In genomic region chrX:56766554-56767412, GRCh38 we compare ENCODE assay signal across 10 cellular contexts. TPM values are rescaled to one million over a fixed set of nuclear protein-coding genes. Genes with fewer than 3 reads are reported as not detected.
DNase-seq lines count a peak whose midpoint lies in the region; ATAC-seq and TF ChIP-seq lines count a peak whose summit lies in the region.
"Had no signal": no experiment of that assay in that cellular context is flagged by ENCODE, and none has a peak within 500 bp of the region (broad histone marks: within the 10 kb centered on the region; RNA-seq: fewer than 3 reads in every experiment).

No MANE protein-coding gene starts in this region.

- peak overlapping the region in 6 of 8 donors; percentile 16 to 93 (median 80) for H3K27ac ChIP-seq in spleen

- no peaks in the 10 kb centered on the region for H3K27me3 Mint-ChIP-seq in activated CD4-positive, alpha-beta T cell treated with anti-CD3 and anti-CD28 coated beads for 36 hours
- H3K27me3 Mint-ChIP-seq in activated CD4-positive, alpha-beta memory T cell treated with anti-CD3 and anti-CD28 coated beads for 36 hours = no peaks in the 10 kb centered on the region

- H3K36me3 ChIP-seq in spleen = peaks cover 0 to 9% (median 2%) of the 10 kb centered on the region in 6 donors

- ATAC-seq in activated CD4-positive, alpha-beta T cell treated with anti-CD3 and anti-CD28 coated beads for 36 hours = no peak
- ATAC-seq in HG02588 (IDR thresholded peaks at IDR 0.05; ENCODE audit: unreplicated experiment) = no peak
- no peak for ATAC-seq in HG03520 (IDR thresholded peaks at IDR 0.05; ENCODE audit: unreplicated experiment)

- 55 to 94% (median 80%) methylated on average over 9 to 23 of the region's 23 CpGs for WGBS in spleen, 5 donors

- CTCF ChIA-PET in activated CD4-positive, alpha-beta T cell treated with anti-CD3 and anti-CD28 coated beads for 36 hours (lab: Charles Lee) = no interaction called here
- CTCF ChIA-PET in activated CD4-positive, alpha-beta memory T cell treated with anti-CD3 and anti-CD28 coated beads for 36 hours (lab: Charles Lee) = no interaction called here

- H3K4me3 ChIP-seq in fibroblast of pulmonary artery (replicated peaks; ENCODE audit: low read depth, low read length) (no peak overlapping the region), spleen (peak overlapping the region in 5 of 8 donors; percentile 30 to 82 (median 51))

- peaks cover 32 to 53% (median 45%) of the 10 kb centered on the region in 6 donors for H3K4me1 ChIP-seq in spleen

- intact Hi-C loops in activated CD4-positive, alpha-beta T cell treated with anti-CD3 and anti-CD28 coated beads for 36 hours (cut with DNase I, micrococcal nuclease) = no loop called here
- intact Hi-C loops in activated CD4-positive, alpha-beta memory T cell treated with anti-CD3 and anti-CD28 coated beads for 36 hours (cut with micrococcal nuclease) = loop anchor here (10.0 kb wide), 4 partner anchors 208 to 1148 kb away; partner anchors contain the start of genes FAAH2 and ZXDA
- intact Hi-C loops in spleen (cut with DNase I; ENCODE audit: low total_unique reads) = no loop called here

- no peak for TF ChIP-seq POLR2A in spleen (IDR thresholded peaks at IDR 0.05)

- POLR2A ChIA-PET in activated CD4-positive, alpha-beta T cell treated with anti-CD3 and anti-CD28 coated beads for 36 hours (lab: Charles Lee) = no interaction called here
- POLR2A ChIA-PET in activated CD4-positive, alpha-beta memory T cell treated with anti-CD3 and anti-CD28 coated beads for 36 hours (lab: Charles Lee) = no interaction called here

- no peak for DNase-seq in activated CD4-positive, alpha-beta T cell treated with anti-CD3 and anti-CD28 coated beads for 36 hours
- DNase-seq in activated CD4-positive, alpha-beta T cell treated with anti-CD3 and anti-CD28 coated beads for 4 hours = no peak
- no peak for DNase-seq in activated CD4-positive, alpha-beta memory T cell treated with anti-CD3 and anti-CD28 coated beads for 36 hours
- DNase-seq in fibroblast of pulmonary artery (ENCODE audit: low read depth) (peak; percentile 64), spleen (peak; percentile 80), medulla oblongata (ENCODE audit: extremely low spot score) (no peak)
- DNase-seq: activated CD4-positive, alpha-beta T cell treated with anti-CD3 and anti-CD28 coated beads, Interleukin-2, amount 50 U/mL, for 48 hours; NCI-H446 treated with DMSO at 0.1 percent for 48 hours had no signal

- peak overlapping the region; percentile 99 for H3K27ac Mint-ChIP-seq in activated CD4-positive, alpha-beta T cell treated with anti-CD3 and anti-CD28 coated beads for 36 hours
- H3K27ac Mint-ChIP-seq in activated CD4-positive, alpha-beta memory T cell treated with anti-CD3 and anti-CD28 coated beads for 36 hours = peak overlapping the region; percentile 90

- H3K9me3 Mint-ChIP-seq in activated CD4-positive, alpha-beta T cell treated with anti-CD3 and anti-CD28 coated beads for 36 hours (ENCODE audit: low read depth) = no peaks in the 10 kb centered on the region
- H3K9me3 Mint-ChIP-seq in activated CD4-positive, alpha-beta memory T cell treated with anti-CD3 and anti-CD28 coated beads for 36 hours = no peaks in the 10 kb centered on the region

- no peak overlapping the region for H3K4me3 Mint-ChIP-seq in activated CD4-positive, alpha-beta T cell treated with anti-CD3 and anti-CD28 coated beads for 36 hours
- no peak overlapping the region for H3K4me3 Mint-ChIP-seq in activated CD4-positive, alpha-beta memory T cell treated with anti-CD3 and anti-CD28 coated beads for 36 hours

- TF ChIP-seq CTCF in fibroblast of pulmonary artery (IDR thresholded peaks at IDR 0.05; ENCODE audit: low read length, missing control alignments) = peak; percentile 11
- TF ChIP-seq CTCF in spleen (IDR thresholded peaks at IDR 0.05 in 8 of 11, conservative IDR thresholded peaks at IDR 0.05 in 3 of 11) = no peak

- H3K4me1 Mint-ChIP-seq in activated CD4-positive, alpha-beta T cell treated with anti-CD3 and anti-CD28 coated beads for 36 hours = peaks cover 43% of the 10 kb centered on the region
- peaks cover 41% of the 10 kb centered on the region for H3K4me1 Mint-ChIP-seq in activated CD4-positive, alpha-beta memory T cell treated with anti-CD3 and anti-CD28 coated beads for 36 hours (ENCODE audit: low read depth)

- H3K36me3 Mint-ChIP-seq in activated CD4-positive, alpha-beta T cell treated with anti-CD3 and anti-CD28 coated beads for 36 hours (ENCODE audit: low read depth) = peaks cover 7% of the 10 kb centered on the region
- peaks cover 1% of the 10 kb centered on the region for H3K36me3 Mint-ChIP-seq in activated CD4-positive, alpha-beta memory T cell treated with anti-CD3 and anti-CD28 coated beads for 36 hours

- H3K27me3 ChIP-seq in spleen (replicated peaks in 1 of 7) = no peaks in the 10 kb centered on the region

- no peaks in the 10 kb centered on the region for H3K9me3 ChIP-seq in spleen

RNA-seq across cellular contexts. Expression of gene NBDY, which starts 37.7 kb away (rescaled TPM):
- 10 to 100 TPM; 37.0 to 53.3 TPM for total RNA-seq in activated CD4-positive, alpha-beta T cell treated with anti-CD3 and anti-CD28 coated beads for 36 hours
- 10 to 100 TPM; 45.1 to 50.0 TPM for total RNA-seq in activated CD4-positive, alpha-beta memory T cell treated with anti-CD3 and anti-CD28 coated beads for 36 hours
- total RNA-seq in spleen = 10 to 100 TPM; 15.7 to 46.7 (median 30.9) TPM
- 10 to 100 TPM; 24.3 to 31.6 (median 27.9) TPM for polyA plus RNA-seq in spleen

Comparison
In these comparisons a context has a peak if more than half of its experiments do, and no peak if none do; other contexts are left out.
1. DNase-seq: peak in fibroblast of pulmonary artery (single experiment) and spleen (single experiment); none in activated CD4-positive, alpha-beta T cell treated with anti-CD3 and anti-CD28 coated beads for 36 hours (single experiment), activated CD4-positive, alpha-beta T cell treated with anti-CD3 and anti-CD28 coated beads for 4 hours (0 of 2), activated CD4-positive, alpha-beta memory T cell treated with anti-CD3 and anti-CD28 coated beads for 36 hours (single experiment) and medulla oblongata (single experiment).